24 cellular contexts compared by ENCODE assay signal in the genomic region with DNA sequence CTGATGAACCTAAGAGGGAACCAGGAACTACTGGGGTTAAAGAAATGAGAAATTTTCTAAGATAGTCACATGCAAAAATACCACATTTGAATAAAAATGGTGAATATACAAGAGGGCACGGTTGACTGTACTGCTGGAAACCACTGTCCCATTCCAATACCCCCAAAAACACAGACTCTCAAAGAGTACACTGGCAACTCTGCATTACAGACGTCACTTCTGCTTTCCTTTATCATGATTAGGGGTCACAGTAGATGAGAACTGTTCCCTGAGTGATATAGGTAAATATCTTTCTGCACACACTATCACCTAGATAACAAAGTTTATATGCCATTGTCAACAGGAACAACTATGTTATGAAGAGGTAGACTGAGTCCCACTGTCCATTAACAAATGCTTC.
"Had no signal": no experiment of that assay in that cellular context is flagged by ENCODE, and none has a peak within 500 bp of the region (broad histone marks: within the 10 kb centered on the region; RNA-seq: fewer than 3 reads in every experiment).

No MANE protein-coding gene starts in this region.

- H3K4me1 ChIP-seq: colonic mucosa, gastrocnemius medialis, right atrium auricular region, tibial artery had no signal

- H3K4me3 ChIP-seq: colonic mucosa, gastrocnemius medialis, heart left ventricle, hepatocyte, lung, right atrium auricular region, smooth muscle cell, testis, tibial artery had no signal

- H2AFZ ChIP-seq: hepatocyte, parathyroid adenoma had no signal

- H3K27me3 ChIP-seq: colonic mucosa, gastrocnemius medialis, heart left ventricle, hepatocyte, neutrophil, right atrium auricular region, testis, tibial artery had no signal

- DNase-seq: colonic mucosa; effector CD8-positive, alpha-beta T cell; endodermal cell; foreskin fibroblast; gastrocnemius medialis; heart left ventricle; kidney; mesendoderm; midbrain; natural killer cell; stimulated activated CD4-positive, alpha-beta T cell treated with anti-CD3 and anti-CD28 coated beads, Interleukin-12 subunit alpha, Interleukin-12 subunit beta, amount 100 ng/mL, for 4 hours; stimulated activated CD4-positive, alpha-beta T cell treated with anti-CD3 and anti-CD28 coated beads, Interleukin-1b, Interleukin-23, amount 100 ng/mL, for 48 hours; stimulated activated CD4-positive, alpha-beta T cell treated with anti-CD3 and anti-CD28 coated beads, Interleukin-4, amount 100 ng/mL, for 1 hour; stimulated activated CD8-positive, alpha-beta memory T cell treated with anti-CD3 and anti-CD28 coated beads, Interleukin-4, amount 100 ng/mL, for 48 hours; stimulated activated naive CD8-positive, alpha-beta T cell treated with anti-CD3 and anti-CD28 coated beads, Interleukin-15, Interleukin-2, amounts not matched to agents 100 U/mL and 50 U/mL, for 24 hours; substantia nigra; testis; tibial artery had no signal

- FAIRE-seq: kidney had no signal

- H3K36me3 ChIP-seq: colonic mucosa, gastrocnemius medialis, heart left ventricle, neutrophil, right atrium auricular region, tibial artery had no signal

- H3K9me3 ChIP-seq: colonic mucosa, gastrocnemius medialis, heart left ventricle, neutrophil, right atrium auricular region, testis, tibial artery had no signal
